Comparison of ENCODE assay signal across 8 cellular contexts in the genomic region with DNA sequence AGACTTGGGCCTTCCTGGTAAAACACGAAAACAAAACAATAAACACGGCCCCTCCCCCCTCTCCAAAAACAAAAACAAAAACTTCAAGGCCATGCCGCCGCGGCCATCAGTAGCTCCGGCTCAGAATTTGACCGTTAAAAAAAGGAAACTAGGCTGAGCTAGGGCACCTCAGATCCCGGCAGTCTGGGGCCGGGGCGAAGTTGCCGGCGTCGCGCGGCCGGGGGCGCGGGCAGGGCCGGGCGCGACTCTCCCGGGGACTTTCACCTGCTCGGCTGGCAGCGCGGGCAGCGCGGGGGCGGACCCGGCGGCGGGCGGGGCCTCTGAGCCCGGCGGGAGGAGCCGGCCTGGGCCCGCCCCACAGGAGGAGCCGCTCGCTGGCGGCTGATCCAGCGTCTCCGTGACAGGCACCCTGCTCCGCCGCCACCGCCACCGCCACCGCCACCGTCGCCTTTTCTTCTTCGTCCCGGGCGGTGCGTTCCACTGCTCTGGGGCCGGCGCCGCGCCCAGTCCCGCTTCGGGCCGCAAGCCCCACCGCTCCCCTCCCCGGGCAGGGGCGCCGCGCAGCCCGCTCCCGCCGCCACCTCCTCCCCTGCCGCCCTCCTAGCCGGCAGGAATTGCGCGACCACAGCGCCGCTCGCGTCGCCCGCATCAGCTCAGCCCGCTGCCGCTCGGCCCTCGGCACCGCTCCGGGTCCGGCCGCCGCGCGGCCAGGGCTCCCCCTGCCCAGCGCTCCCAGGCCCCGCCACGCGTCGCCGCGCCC. TPM values are rescaled to one million over a fixed set of nuclear protein-coding genes. Genes with fewer than 3 reads are reported as not detected.
DNase-seq lines count a peak whose midpoint lies in the region; ATAC-seq and TF ChIP-seq lines count a peak whose summit lies in the region.

A gene (plus strand): TSS at position 358 of the 760 bp plus-strand sequence. CDS start 487 bp downstream, outside the sequence.

- H3K9me3 Mint-ChIP-seq in effector memory CD8-positive, alpha-beta T cell = no peaks in the 10 kb centered on the region
- peaks cover under 1% of the 10 kb centered on the region for H3K9me3 Mint-ChIP-seq in mesothelial cell of epicardium

- DNase-seq in BJ (ENCODE audit: low read depth) (no peak), NCI-H748 (lab: John Stamatoyannopoulos, UW; ENCODE audit: unreplicated experiment) (peak; percentile 87), mesothelial cell of epicardium (ENCODE audit: low spot score in 2 of 2, unreplicated experiment in 2 of 2) (peak; percentile 69 to 78)
- peak; percentile 26 to 63 for DNase-seq in activated CD8-positive, alpha-beta memory T cell treated with anti-CD3 and anti-CD28 coated beads for 1 hour (ENCODE audit: extremely low read depth in 1 of 2, low read depth in 1 of 2)
- peak; percentile 42 to 58 (median 55) for DNase-seq in effector memory CD8-positive, alpha-beta T cell
- peak; percentile 57 to 58 for DNase-seq in stimulated activated CD8-positive, alpha-beta memory T cell treated with anti-CD3 and anti-CD28 coated beads, Interleukin-15, amount 100 ng/mL, for 4 hours (ENCODE audit: low read depth in 2 of 2)

- peak within 1 kb of the TSS; percentile 61 for H3K4me3 ChIP-seq in BJ (ENCODE audit: low read depth, low read length)

- no peaks in the 10 kb centered on the region for H3K36me3 Mint-ChIP-seq in effector memory CD8-positive, alpha-beta T cell (ENCODE audit: insufficient read depth)
- H3K36me3 Mint-ChIP-seq in mesothelial cell of epicardium = peaks cover 2% of the 10 kb centered on the region

- H3K27me3 Mint-ChIP-seq in effector memory CD8-positive, alpha-beta T cell = peaks cover 66 to 75% of the 10 kb centered on the region in 2 donors
- peaks cover 20% of the 10 kb centered on the region for H3K27me3 Mint-ChIP-seq in mesothelial cell of epicardium (ENCODE audit: low read depth)

- no peaks in the 10 kb centered on the region for H3K36me3 ChIP-seq in BJ (ENCODE audit: control insufficient read depth, insufficient read depth, low read length)

- H3K4me1 Mint-ChIP-seq in effector memory CD8-positive, alpha-beta T cell (ENCODE audit: low read depth in 2 of 2) = peaks cover 8 to 9% of the 10 kb centered on the region in 2 donors
- peaks cover 24% of the 10 kb centered on the region for H3K4me1 Mint-ChIP-seq in mesothelial cell of epicardium

- H3K27me3 ChIP-seq in BJ (ENCODE audit: control insufficient read depth, insufficient read depth, low read length) = peaks cover 8% of the 10 kb centered on the region

- ATAC-seq in GM19324 (IDR thresholded peaks at IDR 0.05; ENCODE audit: low FRiP score, unreplicated experiment) (peak; percentile 99), HG03432 (IDR thresholded peaks at IDR 0.05; ENCODE audit: unreplicated experiment) (peak; percentile 99)
- peak; percentile 97 for ATAC-seq in effector memory CD8-positive, alpha-beta T cell (replicated peaks)

- CTCF ChIA-PET in BJ (lab: Yijun Ruan, JAX) = interaction anchor here (0.6 to 2.1 kb wide), 6 partner anchors 13 to 290 kb away, joined by 3 to 7 read pairs (median 3); no protein-coding TSS in a partner anchor

- no peak within 1 kb of the TSS for H3K27ac Mint-ChIP-seq in effector memory CD8-positive, alpha-beta T cell
- H3K27ac Mint-ChIP-seq in mesothelial cell of epicardium = no peak within 1 kb of the TSS

- POLR2A ChIA-PET in BJ (lab: Charles Lee) = no interaction called here

- TF ChIP-seq CTCF in BJ (IDR thresholded peaks at IDR 0.05; ENCODE audit: insufficient read depth, low read depth, low read length) (no peak), mesothelial cell of epicardium (IDR thresholded peaks at IDR 0.05; ENCODE audit: unreplicated experiment) (no peak)

- peak within 1 kb of the TSS; percentile 78 to 83 for H3K4me3 Mint-ChIP-seq in effector memory CD8-positive, alpha-beta T cell
- peak within 1 kb of the TSS; percentile 75 for H3K4me3 Mint-ChIP-seq in mesothelial cell of epicardium

RNA-seq across cellular contexts. Expression of the gene that starts here (rescaled TPM):
- 0.39 and 0.50 TPM in 2 replicates for polyA plus RNA-seq in BJ (2011; rRNA removed)
- polyA minus RNA-seq in BJ (2011; rRNA and poly(A)+ RNA removed) = 1.6 TPM in 2 replicates
- 3.8 to 4.4 TPM (median 4.4 TPM) in 3 replicates for total RNA-seq in mesothelial cell of epicardium
